10 cellular contexts compared by ENCODE assay signal in the genomic region with DNA sequence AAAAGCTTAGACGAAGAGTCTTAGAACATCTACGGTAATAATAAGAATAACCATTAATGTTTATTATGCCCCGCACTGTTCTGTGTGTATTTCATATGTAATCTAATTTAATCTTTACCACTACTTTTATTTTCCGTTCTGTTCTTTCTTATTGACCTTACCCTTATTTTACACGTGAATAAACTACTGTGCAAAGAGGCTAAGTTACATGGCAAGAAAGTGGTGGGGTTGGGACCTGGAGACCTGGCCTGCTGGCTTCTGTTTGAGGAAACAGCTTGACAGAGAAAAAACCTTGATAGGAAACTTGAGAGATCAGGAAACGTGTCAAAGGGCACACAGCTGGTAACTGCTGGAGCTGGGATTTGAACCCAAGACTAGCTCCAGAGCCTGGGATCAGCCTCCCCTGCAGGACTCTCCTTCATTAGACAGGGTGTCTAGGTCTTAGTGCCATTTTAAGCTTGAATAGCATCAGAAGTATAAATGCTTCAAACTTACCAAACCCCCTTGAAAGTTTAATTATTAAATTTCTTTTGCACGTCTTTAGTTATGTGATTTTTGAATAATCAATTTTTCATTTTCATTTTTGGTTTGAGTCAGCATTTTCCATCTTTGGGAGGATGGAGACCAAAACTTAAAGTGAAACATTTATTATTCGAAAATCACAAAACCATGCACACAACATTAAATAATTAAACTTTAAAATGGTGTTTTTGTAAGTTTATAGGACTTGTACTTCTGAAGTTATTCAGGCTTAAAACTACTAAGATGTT.
DNase-seq lines count a peak whose midpoint lies in the region; ATAC-seq and TF ChIP-seq lines count a peak whose summit lies in the region.
"Had no signal": no experiment of that assay in that cellular context is flagged by ENCODE, and none has a peak within 500 bp of the region (broad histone marks: within the 10 kb centered on the region; RNA-seq: fewer than 3 reads in every experiment).

No MANE protein-coding gene starts in this region.

- H3K27me3 ChIP-seq in BE2C = no peaks in the 10 kb centered on the region
- H3K27me3 ChIP-seq in HUES48 (ENCODE audit: control insufficient read depth, insufficient read depth, low read length) = no peaks in the 10 kb centered on the region
- H3K27me3 ChIP-seq in colonic mucosa = no peaks in the 10 kb centered on the region

- TF ChIP-seq CTCF in BE2C (IDR thresholded peaks at IDR 0.05; ENCODE audit: low read depth, low read length) (no peak), colonic mucosa (IDR thresholded peaks at IDR 0.05) (no peak), nephron progenitor cell (IDR thresholded peaks at IDR 0.05) (no peak), OCI-LY7 (conservative IDR thresholded peaks at IDR 0.05; ENCODE audit: low read length) (no peak)

- peaks cover 19% of the 10 kb centered on the region for H3K36me3 Mint-ChIP-seq in nephron progenitor cell (ENCODE audit: low read depth)

- no peaks in the 10 kb centered on the region for H3K79me2 ChIP-seq in OCI-LY7 (ENCODE audit: insufficient read depth, low read depth, low read length)

- intact Hi-C loops in colonic mucosa (cut with DNase I) = no loop called here
- intact Hi-C loops in OCI-LY7 (cut with micrococcal nuclease; ENCODE audit: unreplicated experiment) = no loop called here

- H3K36me3 ChIP-seq in BE2C (peaks cover 19% of the 10 kb centered on the region), HUES48 (ENCODE audit: control insufficient read depth, insufficient read depth, low read length) (peaks cover 23% of the 10 kb centered on the region), colonic mucosa (peaks cover 16% of the 10 kb centered on the region), OCI-LY7 (ENCODE audit: insufficient read depth, low read length) (no peaks in the 10 kb centered on the region; the same call in 1 of the 2 replicates)

- POLR2A ChIA-PET in OCI-LY7 (lab: Charles Lee) = interaction anchor here (0.7 to 1.2 kb wide), 3 partner anchors 8 to 138 kb away, joined by 3 read pairs; no protein-coding TSS in a partner anchor

- no peaks in the 10 kb centered on the region for H3K9me2 ChIP-seq in OCI-LY7 (ENCODE audit: insufficient read depth, low read length)

- H3K4me2 ChIP-seq in OCI-LY7 (ENCODE audit: low read length) = no peak overlapping the region

- BruUV-seq in OCI-LY7 (replicated peaks; lab: Mats Ljungman, UMichigan) = no TSS peak

- no peak overlapping the region for H3K9ac ChIP-seq in HUES48 (ENCODE audit: low read depth, low read length)
- H3K9ac ChIP-seq in colonic mucosa (ENCODE audit: low read depth in 2 of 2, low read length in 2 of 2) = no peak overlapping the region

- H3K4me1 ChIP-seq in BE2C (peaks cover 5% of the 10 kb centered on the region), HUES48 (ENCODE audit: control insufficient read depth, insufficient read depth, low read length) (peaks cover 17% of the 10 kb centered on the region), colonic mucosa (peaks cover 6% of the 10 kb centered on the region), OCI-LY7 (ENCODE audit: insufficient read depth, low read length, poor library complexity, severe bottlenecking) (peaks cover 6% of the 10 kb centered on the region)

- CTCF ChIA-PET in OCI-LY7 (lab: Charles Lee; ENCODE audit: unreplicated experiment) = interaction anchor here (0.6 to 1.2 kb wide), 2 partner anchors 62 to 63 kb away, joined by 4 read pairs; no protein-coding TSS in a partner anchor

- H3K27me3 Mint-ChIP-seq in nephron progenitor cell (ENCODE audit: low read depth, poor library complexity) = no peaks in the 10 kb centered on the region
- H3K27me3 Mint-ChIP-seq: memory B cell had no signal

- DNase-seq in BE2C = no peak
- DNase-seq in colonic mucosa = no peak
- DNase-seq in nephron progenitor cell = no peak
- no peak for DNase-seq in UCSD-AML1 (lab: John Stamatoyannopoulos, UW; ENCODE audit: unreplicated experiment)
- DNase-seq in OCI-LY7 (ENCODE audit: low spot score) = no peak
- DNase-seq: DMS79 treated with DMSO at 0.1 percent for 48 hours had no signal

- H4K20me1 ChIP-seq in OCI-LY7 (ENCODE audit: insufficient read depth, low read length) = no peaks in the 10 kb centered on the region

- H3K4me3 ChIP-seq in BE2C (ENCODE audit: low read depth, low read length) (peak overlapping the region; percentile 78; the same call in 1 of the 2 replicates), HUES48 (ENCODE audit: low read depth, low read length) (peak overlapping the region; percentile 50), colonic mucosa (no peak overlapping the region), OCI-LY7 (ENCODE audit: low read depth, low read length, poor library complexity, severe bottlenecking) (no peak overlapping the region)

- H3K27ac ChIP-seq in HUES48 (ENCODE audit: low read depth, low read length) = peak overlapping the region; percentile 79
- H3K27ac ChIP-seq in colonic mucosa = peak overlapping the region; percentile 3
- no peak overlapping the region for H3K27ac ChIP-seq in OCI-LY7 (ENCODE audit: low read depth, low read length, poor library complexity, severe bottlenecking)

- H3K9me3 Mint-ChIP-seq in nephron progenitor cell = no peaks in the 10 kb centered on the region
- H3K9me3 Mint-ChIP-seq: memory B cell had no signal

- H3K9me3 ChIP-seq in BE2C (no peaks in the 10 kb centered on the region), HUES48 (ENCODE audit: control insufficient read depth, insufficient read depth, low read length) (no peaks in the 10 kb centered on the region), colonic mucosa (no peaks in the 10 kb centered on the region), OCI-LY7 (ENCODE audit: low read length) (no peaks in the 10 kb centered on the region)

- peak overlapping the region; percentile 89 for H3K4me3 Mint-ChIP-seq in nephron progenitor cell
- H3K4me3 Mint-ChIP-seq: memory B cell had no signal

- no peak for ATAC-seq in HG02798 (IDR thresholded peaks at IDR 0.05; ENCODE audit: poor library complexity, unreplicated experiment)
- ATAC-seq in HG03469 (IDR thresholded peaks at IDR 0.05; ENCODE audit: unreplicated experiment) = no peak

- peak overlapping the region; percentile 57 for H3K27ac Mint-ChIP-seq in nephron progenitor cell
- H3K27ac Mint-ChIP-seq: memory B cell had no signal

- H2AFZ ChIP-seq in OCI-LY7 (ENCODE audit: low read length) = no peak overlapping the region

- peaks cover 57% of the 10 kb centered on the region for H3K4me1 Mint-ChIP-seq in nephron progenitor cell

Comparison
In these comparisons a context has a peak if more than half of its experiments do, and no peak if none do; other contexts are left out.
1. H3K4me3 ChIP-seq: peak in BE2C (single experiment) and HUES48 (single experiment); none in colonic mucosa (single experiment) and OCI-LY7 (single experiment).